In genomic region chr13:39811696-39812095, GRCh38 we compare ENCODE assay signal across 1 cellular context.
TF ChIP-seq lines count a peak whose summit lies in the region.

No MANE protein-coding gene starts in this region.

TF ChIP-seq in K562, 482 proteins besides CTCF, POLR2A, EP300 and RAD21:
- TF ChIP-seq MECOM (CRISPR knock-in tag; IDR thresholded peaks at IDR 0.05), result no peak
- no peak for TF ChIP-seq ATF7 (IDR thresholded peaks at IDR 0.05)
- no peak for TF ChIP-seq PREB (CRISPR knock-in tag; IDR thresholded peaks at IDR 0.05)
- TF ChIP-seq MYNN (IDR thresholded peaks at IDR 0.05), result no peak
- TF ChIP-seq MYNN (CRISPR knock-in tag; IDR thresholded peaks at IDR 0.05), result no peak
- no peak for TF ChIP-seq ZBTB2 (IDR thresholded peaks at IDR 0.05)
- TF ChIP-seq ZNF780A (CRISPR knock-in tag; IDR thresholded peaks at IDR 0.05), result no peak
- TF ChIP-seq MAFF (IDR thresholded peaks at IDR 0.05; ENCODE audit: low read length), result no peak
- TF ChIP-seq RUNX1 (IDR thresholded peaks at IDR 0.05; ENCODE audit: low read depth), result no peak
- no peak for TF ChIP-seq DNMT1 (IDR thresholded peaks at IDR 0.05)
- TF ChIP-seq FOXJ2 (tag; IDR thresholded peaks at IDR 0.05), result no peak
- TF ChIP-seq NCOR1 (IDR thresholded peaks at IDR 0.05), result no peak
- TF ChIP-seq ESRRA (IDR thresholded peaks at IDR 0.05; ENCODE audit: borderline replicate concordance, low read depth), result no peak
- TF ChIP-seq ZNF436 (CRISPR knock-in tag; IDR thresholded peaks at IDR 0.05), result no peak
- no peak for TF ChIP-seq ZNF785 (CRISPR knock-in tag; IDR thresholded peaks at IDR 0.05)
- TF ChIP-seq MTA2 (IDR thresholded peaks at IDR 0.05; ENCODE audit: low read depth), result no peak
- no peak for TF ChIP-seq TCF7L2 (IDR thresholded peaks at IDR 0.05; ENCODE audit: low read depth, low read length)
- no peak for TF ChIP-seq CTBP1 (IDR thresholded peaks at IDR 0.05; ENCODE audit: borderline replicate concordance)
- TF ChIP-seq KDM4B (IDR thresholded peaks at IDR 0.05; ENCODE audit: borderline replicate concordance in 2 of 2, low read depth in 1 of 2), result no peak
- no peak for TF ChIP-seq ARID2 (IDR thresholded peaks at IDR 0.05)
- TF ChIP-seq SOX6 (IDR thresholded peaks at IDR 0.05), result no peak
